ENCODE assay signal across 11 cellular contexts in the genomic region with DNA sequence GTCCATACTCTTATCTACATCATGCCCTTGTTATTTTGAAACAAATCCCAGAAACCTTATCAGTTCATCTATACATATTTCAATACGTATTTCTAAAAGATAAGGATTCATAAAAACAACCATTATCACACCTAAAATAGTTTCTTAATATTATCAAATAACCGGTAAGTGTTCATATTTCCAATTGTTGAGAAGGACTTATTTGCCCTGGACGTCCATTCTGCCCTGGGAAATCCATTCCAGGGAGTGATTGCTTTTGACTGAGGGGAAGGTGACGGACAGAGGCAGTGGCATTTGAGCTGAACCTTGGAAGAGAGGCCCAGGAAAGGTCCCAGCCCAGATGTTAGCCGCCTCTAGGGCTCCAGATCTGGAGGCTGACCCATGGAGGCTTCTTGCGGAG.
"Had no signal": no experiment of that assay in that cellular context is flagged by ENCODE, and none has a peak within 500 bp of the region (broad histone marks: within the 10 kb centered on the region; RNA-seq: fewer than 3 reads in every experiment).

No MANE protein-coding gene starts in this region.

- H3K27me3 Mint-ChIP-seq: activated naive CD8-positive, alpha-beta T cell treated with anti-CD3 and anti-CD28 coated beads, Interleukin-2, amount 10 ng/mL, durations not matched to agents 7 days and 5 days had no signal

- H3K36me3 ChIP-seq: thyroid gland, vagina had no signal

- H3K27me3 ChIP-seq: thyroid gland, vagina had no signal

- ATAC-seq: SK-N-SH treated with all-trans-retinoic acid at 6 μM for 48 hours; stimulated activated effector memory CD8-positive, alpha-beta T cell treated with anti-CD3 and anti-CD28 coated beads, Interleukin-12 subunit alpha, Interleukin-12 subunit beta, amount 100 ng/mL, for 72 hours had no signal

- H3K4me1 Mint-ChIP-seq: stimulated activated effector memory CD8-positive, alpha-beta T cell treated with anti-CD3 and anti-CD28 coated beads, Interleukin-12 subunit alpha, Interleukin-12 subunit beta, amount 100 ng/mL, for 72 hours had no signal

- H3K9me3 ChIP-seq: thyroid gland, vagina had no signal

- H3K9me3 Mint-ChIP-seq: activated naive CD8-positive, alpha-beta T cell treated with anti-CD3 and anti-CD28 coated beads, Interleukin-2, amount 10 ng/mL, durations not matched to agents 7 days and 5 days; activated T-helper 1 cell treated with anti-CD3 and anti-CD28 coated beads, Interleukin-12 subunit alpha, Interleukin-12 subunit beta, Interleukin-2, Interleukin-4 antibody, amounts not matched to agents 30 ng/mL and 10 ng/mL and 1 ng/mL, durations not matched to agents 14 hours and 24 hours and 36 hours; stimulated activated effector memory CD8-positive, alpha-beta T cell treated with anti-CD3 and anti-CD28 coated beads, Interleukin-12 subunit alpha, Interleukin-12 subunit beta, amount 100 ng/mL, for 72 hours had no signal

- H3K4me1 ChIP-seq: thyroid gland, vagina had no signal

- DNase-seq: activated CD4-positive, CD25-positive, alpha-beta regulatory T cell treated with anti-CD3 and anti-CD28 coated beads, Interleukin-2, amount 50 U/mL, for 72 hours; activated naive CD4-positive, alpha-beta T cell; activated naive CD8-positive, alpha-beta T cell treated with anti-CD3 and anti-CD28 coated beads, Interleukin-2, amount 10 ng/mL, durations not matched to agents 7 days and 5 days; mesendoderm; T-helper 1 cell; thyroid gland had no signal

- H3K27ac Mint-ChIP-seq: activated naive CD8-positive, alpha-beta T cell treated with anti-CD3 and anti-CD28 coated beads, Interleukin-2, amount 10 ng/mL, durations not matched to agents 7 days and 5 days; activated T-helper 1 cell treated with anti-CD3 and anti-CD28 coated beads, Interleukin-12 subunit alpha, Interleukin-12 subunit beta, Interleukin-2, Interleukin-4 antibody, amounts not matched to agents 30 ng/mL and 10 ng/mL and 1 ng/mL, durations not matched to agents 14 hours and 24 hours and 36 hours; brain; stimulated activated effector memory CD8-positive, alpha-beta T cell treated with anti-CD3 and anti-CD28 coated beads, Interleukin-12 subunit alpha, Interleukin-12 subunit beta, amount 100 ng/mL, for 72 hours had no signal

- H3K4me3 Mint-ChIP-seq: activated naive CD8-positive, alpha-beta T cell treated with anti-CD3 and anti-CD28 coated beads, Interleukin-2, amount 10 ng/mL, durations not matched to agents 7 days and 5 days; activated T-helper 1 cell treated with anti-CD3 and anti-CD28 coated beads, Interleukin-12 subunit alpha, Interleukin-12 subunit beta, Interleukin-2, Interleukin-4 antibody, amounts not matched to agents 30 ng/mL and 10 ng/mL and 1 ng/mL, durations not matched to agents 14 hours and 24 hours and 36 hours; brain; stimulated activated effector memory CD8-positive, alpha-beta T cell treated with anti-CD3 and anti-CD28 coated beads, Interleukin-12 subunit alpha, Interleukin-12 subunit beta, amount 100 ng/mL, for 72 hours had no signal

- H3K36me3 Mint-ChIP-seq: activated naive CD8-positive, alpha-beta T cell treated with anti-CD3 and anti-CD28 coated beads, Interleukin-2, amount 10 ng/mL, durations not matched to agents 7 days and 5 days; brain; stimulated activated effector memory CD8-positive, alpha-beta T cell treated with anti-CD3 and anti-CD28 coated beads, Interleukin-12 subunit alpha, Interleukin-12 subunit beta, amount 100 ng/mL, for 72 hours had no signal

- H3K27ac ChIP-seq: vagina had no signal

- H3K4me3 ChIP-seq: thyroid gland, vagina had no signal
